ENCODE assay signal across 21 cellular contexts in the genomic region with DNA sequence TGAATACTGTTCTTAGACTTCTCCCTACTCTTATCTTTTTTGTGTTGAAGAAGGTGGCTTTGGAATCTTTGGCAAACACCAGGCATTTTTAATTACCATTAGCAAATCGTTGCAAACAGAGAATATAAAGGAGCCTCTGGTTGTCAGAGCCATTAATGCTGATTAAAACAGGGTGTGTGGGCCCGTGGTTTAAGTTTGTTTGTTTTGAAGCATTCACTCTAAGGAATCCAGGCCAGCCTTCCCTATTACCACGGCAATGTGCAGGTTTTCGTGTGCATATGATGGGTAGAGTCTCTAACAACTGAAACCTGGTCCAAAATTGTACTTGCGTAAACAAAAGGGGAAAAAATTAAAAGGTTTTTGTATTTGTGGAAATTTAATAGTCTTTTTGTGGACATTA.
"Had no signal": no experiment of that assay in that cellular context is flagged by ENCODE, and none has a peak within 500 bp of the region (broad histone marks: within the 10 kb centered on the region; RNA-seq: fewer than 3 reads in every experiment).

No MANE protein-coding gene starts in this region.

- H3K9me3 ChIP-seq: MG63, Peyer's patch, SJSA1 had no signal

- H3K36me3 ChIP-seq: MG63, Peyer's patch, SJSA1 had no signal

- DNase-seq: IMR-90, Karpas-422, KG1, MG63, NCI-H1092, NCI-H1105 treated with DMSO at 0.1 percent for 48 hours, NCI-H1436 treated with DMSO at 0.1 percent for 48 hours, NCI-H1694, NCI-H187 treated with DMSO at 0.1 percent for 48 hours, NCI-H2029 treated with DMSO at 0.1 percent for 48 hours, NCI-H2171, NCI-H345, NCI-H446 treated with DMSO at 0.1 percent for 48 hours, NCI-H510A treated with DMSO at 0.1 percent for 48 hours, NCI-H526, NCI-H774, Peyer's patch, SHP77 treated with DMSO at 0.1 percent for 48 hours had no signal

- H3K27me3 ChIP-seq: MG63, Peyer's patch, SJSA1 had no signal

- H3K4me3 ChIP-seq: MG63, Peyer's patch, SJSA1, SK-N-MC had no signal

- H3K27ac ChIP-seq: Peyer's patch, SJSA1, SK-N-MC had no signal

- H3K4me1 ChIP-seq: Peyer's patch had no signal

- ATAC-seq: Right ventricle myocardium inferior had no signal
